In genomic region chr5:155728146-155728856, GRCh38 we compare ENCODE assay signal across 8 cellular contexts.
DNase-seq lines count a peak whose midpoint lies in the region; ATAC-seq lines count a peak whose summit lies in the region.

No MANE protein-coding gene starts in this region.

- H2AFZ ChIP-seq in trophoblast cell (ENCODE audit: insufficient read depth, low read length, poor library complexity): no peak overlapping the region

- H3K79me2 ChIP-seq in trophoblast cell (ENCODE audit: control insufficient read depth, insufficient read depth, low read length, poor library complexity): no peaks in the 10 kb centered on the region

- H3K9me3 ChIP-seq in HUES6 (ENCODE audit: control insufficient read depth, insufficient read depth, low read depth, low read length) (no peaks in the 10 kb centered on the region), trophoblast cell (ENCODE audit: insufficient read depth, low read depth, low read length) (peaks cover 3% of the 10 kb centered on the region)

- H3K27me3 ChIP-seq in HUES6 (ENCODE audit: control insufficient read depth, insufficient read depth, low read length): peaks cover 99% of the 10 kb centered on the region
- H3K27me3 ChIP-seq in trophoblast cell (ENCODE audit: insufficient read depth, low read length): peaks cover 51% of the 10 kb centered on the region

- no peak overlapping the region for H4K91ac ChIP-seq in trophoblast cell (ENCODE audit: low read depth, low read length)

- no peak overlapping the region for H2AK5ac ChIP-seq in trophoblast cell (ENCODE audit: low read length)

- no peak overlapping the region for H2BK12ac ChIP-seq in trophoblast cell (ENCODE audit: low read length)

- H3K18ac ChIP-seq in trophoblast cell (ENCODE audit: low read length): no peak overlapping the region

- no peak overlapping the region for H2BK120ac ChIP-seq in trophoblast cell (ENCODE audit: insufficient read depth, low read length, poor library complexity)

- no peak overlapping the region for H3K23ac ChIP-seq in trophoblast cell (ENCODE audit: low read length)

- no peaks in the 10 kb centered on the region for H3K79me1 ChIP-seq in trophoblast cell (ENCODE audit: low read length)

- H3K4me3 ChIP-seq in HUES6 (ENCODE audit: low read depth, low read length): peak overlapping the region; percentile 66
- H3K4me3 ChIP-seq in trophoblast cell (ENCODE audit: low read depth, low read length): peak overlapping the region; percentile 57

- H3K4ac ChIP-seq in trophoblast cell (ENCODE audit: low read depth, low read length): no peak overlapping the region

- peak overlapping the region; percentile 73 for H3K4me2 ChIP-seq in trophoblast cell (ENCODE audit: low read length)

- H4K12ac ChIP-seq in trophoblast cell (ENCODE audit: low read depth, low read length): no peak overlapping the region

- intact Hi-C loops in left ventricle myocardium superior (cut with micrococcal nuclease): no loop called here

- H3K9ac ChIP-seq in HUES6 (ENCODE audit: low read length): no peak overlapping the region
- H3K9ac ChIP-seq in trophoblast cell (ENCODE audit: low read length): no peak overlapping the region

- H2BK5ac ChIP-seq in trophoblast cell (ENCODE audit: low read depth, low read length, poor library complexity): no peak overlapping the region

- H4K8ac ChIP-seq in trophoblast cell (ENCODE audit: low read depth, low read length): no peak overlapping the region

- H3K4me1 ChIP-seq in HUES6 (ENCODE audit: control insufficient read depth, insufficient read depth, low read length) (peaks cover 4% of the 10 kb centered on the region; the same call in 1 of the 2 replicates), trophoblast cell (ENCODE audit: control insufficient read depth in 1 of 2, insufficient read depth in 2 of 2, low read length in 2 of 2) (peaks cover 6% of the 10 kb centered on the region in 2 experiments)

- peak in 50 of 56 donors; percentile 5 to 78 (median 46) for DNase-seq in amygdala (lab: John Stamatoyannopoulos, UW)
- DNase-seq in left ventricle myocardium superior: peak; percentile 85
- no peak for DNase-seq in trophoblast cell
- DNase-seq in AML-193 (lab: John Stamatoyannopoulos, UW): no peak
- DNase-seq in activated CD4-positive, alpha-beta T cell treated with anti-CD3 and anti-CD28 coated beads, Interleukin-2, amount 50 U/mL, for 48 hours: no peak

- WGBS in trophoblast cell (ENCODE audit: extremely low coverage, insufficient coverage, insufficient read length): no CpG with 5 or more reads among the region's 83 CpGs

- no peak overlapping the region for H3K14ac ChIP-seq in trophoblast cell (ENCODE audit: low read length)

- H3K27ac ChIP-seq in HUES6 (ENCODE audit: low read depth, low read length): no peak overlapping the region
- no peak overlapping the region for H3K27ac ChIP-seq in trophoblast cell (ENCODE audit: low read depth, low read length)

- ATAC-seq in left ventricle myocardium superior: peak; percentile 78
- ATAC-seq in HG03025 (IDR thresholded peaks at IDR 0.05; ENCODE audit: low FRiP score, unreplicated experiment): no peak
- no peak for ATAC-seq in HG02840 (IDR thresholded peaks at IDR 0.05; ENCODE audit: low FRiP score, unreplicated experiment)

- H3K36me3 ChIP-seq in HUES6 (ENCODE audit: control insufficient read depth, insufficient read depth, low read length) (no peaks in the 10 kb centered on the region), trophoblast cell (ENCODE audit: control insufficient read depth in 1 of 2, insufficient read depth in 2 of 2, low read length in 2 of 2) (no peaks in the 10 kb centered on the region)

Comparison
In these comparisons a context has a peak if more than half of its experiments do, and no peak if none do; other contexts are left out.
1. DNase-seq: peak in amygdala (50 of 56) and left ventricle myocardium superior (single experiment); none in trophoblast cell (0 of 2), AML-193 (0 of 2) and activated CD4-positive, alpha-beta T cell treated with anti-CD3 and anti-CD28 coated beads, Interleukin-2, amount 50 U/mL, for 48 hours (0 of 2).